16 cellular contexts compared by ENCODE assay signal in genomic region chr2:119208791-119209203, GRCh38. TPM values are rescaled to one million over a fixed set of nuclear protein-coding genes. Genes with fewer than 3 reads are reported as not detected.
A peak's percentile ranks its signal among the peaks of the same experiment; 100 is the strongest.
DNase-seq lines count a peak whose midpoint lies in the region; TF ChIP-seq lines count a peak whose summit lies in the region.
"Had no signal": no experiment of that assay in that cellular context is flagged by ENCODE, and none has a peak within 500 bp of the region (broad histone marks: within the 10 kb centered on the region; RNA-seq: fewer than 3 reads in every experiment).

No MANE protein-coding gene starts in this region.

- H3K4me1 ChIP-seq in ovary (ENCODE audit: insufficient read depth): peaks cover 2% of the 10 kb centered on the region

- 62 to 78% (median 69%) methylated on average over 4 of the region's 4 CpGs for WGBS in ovary, 3 donors

- no peaks in the 10 kb centered on the region for H3K36me3 ChIP-seq in ovary

- no peaks in the 10 kb centered on the region for H3K27me3 ChIP-seq in ovary

- no peak for TF ChIP-seq CTCF in ovary (IDR thresholded peaks at IDR 0.05)

- TF ChIP-seq EP300 in ovary (IDR thresholded peaks at IDR 0.05): no peak

- intact Hi-C loops in ovary (cut with DNase I): no loop called here

- H3K4me3 ChIP-seq in ovary: no peak overlapping the region
- H3K4me3 ChIP-seq: coronary artery had no signal

- TF ChIP-seq POLR2A in ovary (IDR thresholded peaks at IDR 0.05): no peak

- no peaks in the 10 kb centered on the region for H3K9me3 ChIP-seq in ovary

- H3K27ac ChIP-seq in ovary: no peak overlapping the region
- H3K27ac ChIP-seq: coronary artery had no signal

- DNase-seq in COLO668 (lab: John Stamatoyannopoulos, UW; ENCODE audit: unreplicated experiment) (peak; percentile 69), HS-27A (ENCODE audit: low read depth) (peak; percentile 85), RPMI8226 (peak; percentile 17), glomerular visceral epithelial cell (ENCODE audit: extremely low spot score) (peak; percentile 98), cerebellar nuclear complex (lab: John Stamatoyannopoulos, UW) (no peak), GOT3 (lab: John Stamatoyannopoulos, UW) (no peak), Ammon's horn (ENCODE audit: low spot score) (no peak), ovary (no peak)
- DNase-seq: activated naive CD8-positive, alpha-beta T cell treated with anti-CD3 and anti-CD28 coated beads, Interleukin-2, amount 10 ng/mL, durations not matched to agents 7 days and 5 days; C1 segment of cervical spinal cord; GF-D8; HCEC 1CT; NCI-H1694; NCI-H82 had no signal

RNA-seq across cellular contexts. Expression of gene STEAP3, which starts 14.8 kb away (rescaled TPM):
- 10 to 100 TPM in 2 of 7 donors, 1 to 10 TPM in 5; 3.8 to 13.3 (median 5.8) TPM for total RNA-seq in ovary
- 1 to 10 TPM; 2.3 to 6.1 TPM for polyA plus RNA-seq in ovary

RNA-seq across cellular contexts. Expression of gene C1QL2, which starts 50.2 kb away (rescaled TPM):
- under 1 TPM in 4 of 7 donors, not detected in 3; 0.10 to 0.23 (median 0.17) TPM for total RNA-seq in ovary
- not detected for polyA plus RNA-seq in ovary
- total RNA-seq: activated naive CD8-positive, alpha-beta T cell treated with anti-CD3 and anti-CD28 coated beads, Interleukin-2, amount 10 ng/mL, durations not matched to agents 7 days and 5 days; mesothelial cell of epicardium had no signal

Comparison
In these comparisons a context has a peak if more than half of its experiments do, and no peak if none do; other contexts are left out.
1. DNase-seq: peak in COLO668 (single experiment), HS-27A (single experiment), RPMI8226 (single experiment) and glomerular visceral epithelial cell (single experiment); none in cerebellar nuclear complex (0 of 2), GOT3 (single experiment), Ammon's horn (single experiment) and ovary (0 of 5).